In genomic region chr17:77419547-77420475, GRCh38 we compare ENCODE assay signal across 9 cellular contexts.
A peak's percentile ranks its signal among the peaks of the same experiment; 100 is the strongest.
DNase-seq lines count a peak whose midpoint lies in the region; ATAC-seq, FAIRE-seq and TF ChIP-seq lines count a peak whose summit lies in the region.
"Had no signal": no experiment of that assay in that cellular context is flagged by ENCODE, and none has a peak within 500 bp of the region (broad histone marks: within the 10 kb centered on the region; RNA-seq: fewer than 3 reads in every experiment).

No MANE protein-coding gene starts in this region.

- peaks cover 28 to 77% (median 61%) of the 10 kb centered on the region in 7 donors for H3K4me1 Mint-ChIP-seq in naive thymus-derived CD4-positive, alpha-beta T cell

- ATAC-seq in DND-41 (ENCODE audit: insufficient read depth, low read depth): no peak
- ATAC-seq in naive thymus-derived CD4-positive, alpha-beta T cell: peak; percentile 10
- no peak for ATAC-seq in HG02885 (IDR thresholded peaks at IDR 0.05; ENCODE audit: poor library complexity, unreplicated experiment)
- ATAC-seq in HG02678 (IDR thresholded peaks at IDR 0.05; ENCODE audit: unreplicated experiment): no peak

- H3K4me2 ChIP-seq in DND-41 (ENCODE audit: insufficient read depth, low read length): peak overlapping the region; percentile 53

- WGBS in adrenal gland, 4 donors: 64 to 73% (median 67%) methylated on average over 3 to 26 of the region's 26 CpGs

- POLR2A ChIA-PET in naive thymus-derived CD4-positive, alpha-beta T cell (lab: Charles Lee): interaction anchor here (2.3 to 66.9 kb wide), 5 partner anchors 5 to 90 kb away, joined by 17 to 3353 read pairs (median 678); no protein-coding TSS in a partner anchor

- H3K36me3 Mint-ChIP-seq in naive thymus-derived CD4-positive, alpha-beta T cell: peaks cover 0 to 9% (median 0%) of the 10 kb centered on the region in 5 donors

- peak overlapping the region in 9 of 10 donors; percentile 3 to 88 (median 82) for H3K4me3 Mint-ChIP-seq in naive thymus-derived CD4-positive, alpha-beta T cell

- peak overlapping the region; percentile 98 for H3K27ac ChIP-seq in DND-41 (ENCODE audit: low read length)
- peak overlapping the region in 3 of 5 donors; percentile 76 to 98 (median 94) for H3K27ac ChIP-seq in adrenal gland
- peak overlapping the region; percentile 12 for H3K27ac ChIP-seq in naive thymus-derived CD4-positive, alpha-beta T cell (ENCODE audit: low read depth, low read length)

- TF ChIP-seq POLR2A in adrenal gland (IDR thresholded peaks at IDR 0.05): no peak

- H3K4me3 ChIP-seq in DND-41 (ENCODE audit: low read depth in 1 of 2, low read length in 2 of 2) (peak overlapping the region in 1 of 2 experiments; percentile 34; a peak in 2 of 4 replicates), adrenal gland (no peak overlapping the region)
- peak overlapping the region; percentile 53 for H3K4me3 ChIP-seq in naive thymus-derived CD4-positive, alpha-beta T cell (ENCODE audit: low read length)

- no peaks in the 10 kb centered on the region for H3K9me3 Mint-ChIP-seq in naive thymus-derived CD4-positive, alpha-beta T cell

- CTCF ChIA-PET in naive thymus-derived CD4-positive, alpha-beta T cell (lab: Charles Lee): interaction anchor here (1.2 to 3.6 kb wide), 2 partner anchors 11 to 14 kb away, joined by 4 to 24 read pairs; no protein-coding TSS in a partner anchor

- TF ChIP-seq CTCF in DND-41 (IDR thresholded peaks at IDR 0.05; ENCODE audit: borderline replicate concordance, extremely low read depth, low read length, poor library complexity, severe bottlenecking) (no peak), adrenal gland (IDR thresholded peaks at IDR 0.05) (no peak)

- no peak overlapping the region for H2AFZ ChIP-seq in DND-41 (ENCODE audit: low read depth, low read length)

- no peaks in the 10 kb centered on the region for H3K27me3 Mint-ChIP-seq in naive thymus-derived CD4-positive, alpha-beta T cell

- H3K9ac ChIP-seq in DND-41 (ENCODE audit: low read depth, low read length): peak overlapping the region; percentile 49

- H3K79me2 ChIP-seq in DND-41 (ENCODE audit: insufficient read depth, low read length): peaks cover 86% of the 10 kb centered on the region

- no peaks in the 10 kb centered on the region for H4K20me1 ChIP-seq in DND-41 (ENCODE audit: insufficient read depth, low read length)

- H3K4me1 ChIP-seq in DND-41 (ENCODE audit: insufficient read depth, low read length): peaks cover 46% of the 10 kb centered on the region
- peaks cover 36 to 60% of the 10 kb centered on the region in 2 donors for H3K4me1 ChIP-seq in adrenal gland (replicated peaks in 1 of 2)
- peaks cover 35 to 50% of the 10 kb centered on the region in 2 donors for H3K4me1 ChIP-seq in naive thymus-derived CD4-positive, alpha-beta T cell (ENCODE audit: control insufficient read depth in 2 of 2, insufficient read depth in 2 of 2, low read length in 2 of 2)

- H3K9me3 ChIP-seq in DND-41 (ENCODE audit: insufficient read depth, low read length, severe bottlenecking) (no peaks in the 10 kb centered on the region), adrenal gland (replicated peaks in 1 of 3) (no peaks in the 10 kb centered on the region)
- no peaks in the 10 kb centered on the region for H3K9me3 ChIP-seq in naive thymus-derived CD4-positive, alpha-beta T cell (ENCODE audit: control insufficient read depth in 2 of 3, low read length in 3 of 3)

- peaks cover 28% of the 10 kb centered on the region; the same call in 1 of the 2 replicates for H3K36me3 ChIP-seq in DND-41 (ENCODE audit: insufficient read depth, low read length)
- no peaks in the 10 kb centered on the region for H3K36me3 ChIP-seq in adrenal gland (replicated peaks in 1 of 2)
- H3K36me3 ChIP-seq in naive thymus-derived CD4-positive, alpha-beta T cell (ENCODE audit: control insufficient read depth in 2 of 3, insufficient read depth in 3 of 3, low read length in 3 of 3): peaks cover 0 to 20% (median 0%) of the 10 kb centered on the region in 3 experiments

- no peak for FAIRE-seq in GM19239 (lab: Jason Lieb, UNC)

- intact Hi-C loops in adrenal gland (cut with DNase I): no loop called here
- intact Hi-C loops in naive thymus-derived CD4-positive, alpha-beta T cell (cut with micrococcal nuclease): loop anchor here (2.0 kb wide), 3 partner anchors 13 to 37 kb away; no protein-coding TSS in a partner anchor

- H3K27ac Mint-ChIP-seq in naive thymus-derived CD4-positive, alpha-beta T cell: peak overlapping the region; percentile 59 to 97 (median 94)

- DNase-seq in DND-41 (peak; percentile 62), M059J (ENCODE audit: low read depth) (peak; percentile 77), adrenal gland (peak in 1 of 7 donors; percentile 31), AML-193 (lab: John Stamatoyannopoulos, UW) (no peak), GM19239 (ENCODE audit: insufficient read length, low spot score) (no peak)
- DNase-seq in naive thymus-derived CD4-positive, alpha-beta T cell: no peak
- DNase-seq: nucleus accumbens had no signal

- no peaks in the 10 kb centered on the region for H3K27me3 ChIP-seq in DND-41 (ENCODE audit: insufficient read depth, low read length, poor library complexity)
- no peaks in the 10 kb centered on the region for H3K27me3 ChIP-seq in adrenal gland
- H3K27me3 ChIP-seq in naive thymus-derived CD4-positive, alpha-beta T cell (ENCODE audit: control insufficient read depth in 2 of 2, insufficient read depth in 2 of 2, low read length in 2 of 2): no peaks in the 10 kb centered on the region

Comparison
In these comparisons a context has a peak if more than half of its experiments do, and no peak if none do; other contexts are left out.
1. DNase-seq: peak in DND-41 (single experiment) and M059J (single experiment); none in naive thymus-derived CD4-positive, alpha-beta T cell (0 of 9), AML-193 (0 of 2) and GM19239 (single experiment).
2. H3K27ac ChIP-seq: peak in every context shown above with its lines; median percentile 98 in DND-41; 94 in adrenal gland; 12 in naive thymus-derived CD4-positive, alpha-beta T cell.
3. intact Hi-C loops: an anchor here in naive thymus-derived CD4-positive, alpha-beta T cell (2.0 kb wide); none called in adrenal gland.